22 cellular contexts compared by ENCODE assay signal in the genomic region with DNA sequence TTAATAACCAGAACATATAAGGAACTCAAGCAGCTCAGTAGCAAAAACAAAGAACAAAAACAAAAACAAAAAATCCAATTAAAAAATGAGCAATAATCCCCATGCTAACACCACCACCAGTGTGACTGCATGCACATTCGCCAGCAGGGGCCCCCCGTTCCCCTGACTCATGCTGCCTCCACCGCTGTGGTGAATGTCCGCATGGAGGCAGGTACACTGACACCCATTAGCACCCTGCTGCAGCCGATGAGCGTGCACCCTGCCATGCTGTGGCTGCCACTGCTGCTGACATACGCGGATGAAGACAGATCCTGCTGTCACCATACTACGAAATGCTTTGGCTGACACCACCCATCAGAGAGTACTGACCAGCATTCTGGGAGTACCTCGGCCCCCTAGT.
DNase-seq lines count a peak whose midpoint lies in the region; ATAC-seq, FAIRE-seq and TF ChIP-seq lines count a peak whose summit lies in the region.
"Had no signal": no experiment of that assay in that cellular context is flagged by ENCODE, and none has a peak within 500 bp of the region (broad histone marks: within the 10 kb centered on the region; RNA-seq: fewer than 3 reads in every experiment).

No MANE protein-coding gene starts in this region.

- H3K9me3 Mint-ChIP-seq in WTC11, result peaks cover 28% of the 10 kb centered on the region
- H3K9me3 Mint-ChIP-seq in progenitor cell of endocrine pancreas (ENCODE audit: low read depth), result peaks cover 21% of the 10 kb centered on the region
- peaks cover 30 to 37% of the 10 kb centered on the region in 2 donors for H3K9me3 Mint-ChIP-seq in activated naive CD4-positive, alpha-beta T cell treated with anti-CD3 and anti-CD28 coated beads, Interleukin-2, amount 50 U/mL, for 72 hours

- no peak overlapping the region for H3K4me3 Mint-ChIP-seq in WTC11
- H3K4me3 Mint-ChIP-seq in progenitor cell of endocrine pancreas (ENCODE audit: low read depth), result no peak overlapping the region
- H3K4me3 Mint-ChIP-seq: CD4-positive, alpha-beta T cell had no signal

- POLR2A ChIA-PET in WTC11 (lab: Charles Lee), result no interaction called here

- DNase-seq in Right ventricle myocardium inferior (ENCODE audit: missing footprints) (peak; percentile 17), right atrium auricular region (ENCODE audit: low spot score) (no peak), WTC11 (ENCODE audit: low spot score) (peak; percentile 37), kidney (peak; percentile 64), NCI-H2171 treated with DMSO at 0.1 percent for 48 hours (lab: John Stamatoyannopoulos, UW) (no peak), progenitor cell of endocrine pancreas (ENCODE audit: low spot score, unreplicated experiment) (no peak)
- no peak for DNase-seq in activated naive CD4-positive, alpha-beta T cell treated with anti-CD3 and anti-CD28 coated beads, Interleukin-2, amount 50 U/mL, for 72 hours (ENCODE audit: low spot score in 2 of 2)
- DNase-seq: BE2C; CD4-positive, alpha-beta T cell; GOT3; KBM-7; NCI-H1417 treated with DMSO at 0.1 percent for 48 hours; NCI-H2029; NCI-H2171; NCI-H446; NCI-H69; NK-92 treated with Interleukin-12 subunit alpha and Interleukin-12 subunit beta, amount 100 ng/mL, for 24 hours; SHP77 had no signal

- H3K9ac ChIP-seq in kidney (ENCODE audit: low read length in 2 of 2), result no peak overlapping the region

- no peaks in the 10 kb centered on the region for H3K27me3 ChIP-seq in right atrium auricular region
- H3K27me3 ChIP-seq: BE2C had no signal

- no peaks in the 10 kb centered on the region for H3K4me1 ChIP-seq in right atrium auricular region
- H3K4me1 ChIP-seq in kidney (ENCODE audit: control insufficient read depth in 1 of 2, insufficient read depth in 1 of 2, low read depth in 1 of 2, low read length in 2 of 2), result no peaks in the 10 kb centered on the region
- H3K4me1 ChIP-seq: BE2C had no signal

- no peak for ATAC-seq in Right ventricle myocardium inferior
- ATAC-seq in WTC11, result peak; percentile 93
- ATAC-seq in activated naive CD4-positive, alpha-beta T cell treated with anti-CD3 and anti-CD28 coated beads, Interleukin-2, amount 50 U/mL, for 72 hours, result no peak
- ATAC-seq in GM18517 (IDR thresholded peaks at IDR 0.05; ENCODE audit: unreplicated experiment), result no peak
- ATAC-seq: HepG2 had no signal

- H3K36me3 ChIP-seq in right atrium auricular region (no peaks in the 10 kb centered on the region), kidney (ENCODE audit: control insufficient read depth in 1 of 2, insufficient read depth in 2 of 2, low read length in 2 of 2) (no peaks in the 10 kb centered on the region)
- H3K36me3 ChIP-seq: BE2C had no signal

- peaks cover 18% of the 10 kb centered on the region for H3K36me3 Mint-ChIP-seq in WTC11
- H3K36me3 Mint-ChIP-seq in progenitor cell of endocrine pancreas (ENCODE audit: insufficient read depth), result no peaks in the 10 kb centered on the region
- peaks cover 0 to 23% of the 10 kb centered on the region in 2 donors for H3K36me3 Mint-ChIP-seq in activated naive CD4-positive, alpha-beta T cell treated with anti-CD3 and anti-CD28 coated beads, Interleukin-2, amount 50 U/mL, for 72 hours

- no peaks in the 10 kb centered on the region for H3K4me1 Mint-ChIP-seq in WTC11
- no peaks in the 10 kb centered on the region for H3K4me1 Mint-ChIP-seq in progenitor cell of endocrine pancreas (ENCODE audit: low read depth)

- H3K27ac Mint-ChIP-seq in WTC11 (no peak overlapping the region), progenitor cell of endocrine pancreas (no peak overlapping the region)
- no peak overlapping the region for H3K27ac Mint-ChIP-seq in activated naive CD4-positive, alpha-beta T cell treated with anti-CD3 and anti-CD28 coated beads, Interleukin-2, amount 50 U/mL, for 72 hours
- H3K27ac Mint-ChIP-seq: CD4-positive, alpha-beta T cell had no signal

- H3K9me3 ChIP-seq in right atrium auricular region (no peaks in the 10 kb centered on the region), kidney (ENCODE audit: control insufficient read depth in 1 of 2, low read length in 2 of 2) (peaks cover 0 to 2% of the 10 kb centered on the region in 2 donors)
- H3K9me3 ChIP-seq: BE2C had no signal

- TF ChIP-seq CTCF in right atrium auricular region (IDR thresholded peaks at IDR 0.05) (no peak), WTC11 (IDR thresholded peaks at IDR 0.05) (no peak), kidney (IDR thresholded peaks at IDR 0.05; ENCODE audit: borderline replicate concordance, extremely low read depth, insufficient read depth) (no peak), progenitor cell of endocrine pancreas (IDR thresholded peaks at IDR 0.05; ENCODE audit: unreplicated experiment) (no peak)

- H3K27ac ChIP-seq in right atrium auricular region, result no peak overlapping the region
- no peak overlapping the region for H3K27ac ChIP-seq in kidney (ENCODE audit: low read depth in 2 of 2, low read length in 2 of 2)

- intact Hi-C loops in Right ventricle myocardium inferior (cut with DNase I) (no loop called here), kidney (cut with DNase I) (no loop called here)

- CTCF ChIA-PET in WTC11 (lab: Charles Lee), result interaction anchor here (1.5 kb wide), 1 partner anchor 18 kb away, joined by 5 read pairs; no protein-coding TSS in a partner anchor

- no peak overlapping the region for H3K4me3 ChIP-seq in right atrium auricular region
- no peak overlapping the region for H3K4me3 ChIP-seq in kidney (ENCODE audit: low read length in 2 of 2)

- no peak for FAIRE-seq in kidney (lab: Jason Lieb, UNC)
- FAIRE-seq: GM12891, HepG2, RCC 7860 had no signal

- H3K27me3 Mint-ChIP-seq in WTC11 (ENCODE audit: low read depth) (no peaks in the 10 kb centered on the region), progenitor cell of endocrine pancreas (no peaks in the 10 kb centered on the region)
- H3K27me3 Mint-ChIP-seq: CD4-positive, alpha-beta T cell had no signal

TF ChIP-seq in WTC11, 78 proteins besides CTCF, POLR2A, EP300 and RAD21:
- TF ChIP-seq ZNF396 (CRISPR knock-in tag; IDR thresholded peaks at IDR 0.05; ENCODE audit: borderline replicate concordance) (no peak), ETV6 (CRISPR knock-in tag; IDR thresholded peaks at IDR 0.05) (no peak), ZNF423 (CRISPR knock-in tag; IDR thresholded peaks at IDR 0.05) (no peak), SMAD4 (CRISPR knock-in tag; IDR thresholded peaks at IDR 0.05) (no peak), ZNF219 (CRISPR knock-in tag; IDR thresholded peaks at IDR 0.05; ENCODE audit: borderline replicate concordance) (no peak), MXD4 (CRISPR knock-in tag; IDR thresholded peaks at IDR 0.05; ENCODE audit: borderline replicate concordance) (no peak)
- TF ChIP-seq, protein P1, sequence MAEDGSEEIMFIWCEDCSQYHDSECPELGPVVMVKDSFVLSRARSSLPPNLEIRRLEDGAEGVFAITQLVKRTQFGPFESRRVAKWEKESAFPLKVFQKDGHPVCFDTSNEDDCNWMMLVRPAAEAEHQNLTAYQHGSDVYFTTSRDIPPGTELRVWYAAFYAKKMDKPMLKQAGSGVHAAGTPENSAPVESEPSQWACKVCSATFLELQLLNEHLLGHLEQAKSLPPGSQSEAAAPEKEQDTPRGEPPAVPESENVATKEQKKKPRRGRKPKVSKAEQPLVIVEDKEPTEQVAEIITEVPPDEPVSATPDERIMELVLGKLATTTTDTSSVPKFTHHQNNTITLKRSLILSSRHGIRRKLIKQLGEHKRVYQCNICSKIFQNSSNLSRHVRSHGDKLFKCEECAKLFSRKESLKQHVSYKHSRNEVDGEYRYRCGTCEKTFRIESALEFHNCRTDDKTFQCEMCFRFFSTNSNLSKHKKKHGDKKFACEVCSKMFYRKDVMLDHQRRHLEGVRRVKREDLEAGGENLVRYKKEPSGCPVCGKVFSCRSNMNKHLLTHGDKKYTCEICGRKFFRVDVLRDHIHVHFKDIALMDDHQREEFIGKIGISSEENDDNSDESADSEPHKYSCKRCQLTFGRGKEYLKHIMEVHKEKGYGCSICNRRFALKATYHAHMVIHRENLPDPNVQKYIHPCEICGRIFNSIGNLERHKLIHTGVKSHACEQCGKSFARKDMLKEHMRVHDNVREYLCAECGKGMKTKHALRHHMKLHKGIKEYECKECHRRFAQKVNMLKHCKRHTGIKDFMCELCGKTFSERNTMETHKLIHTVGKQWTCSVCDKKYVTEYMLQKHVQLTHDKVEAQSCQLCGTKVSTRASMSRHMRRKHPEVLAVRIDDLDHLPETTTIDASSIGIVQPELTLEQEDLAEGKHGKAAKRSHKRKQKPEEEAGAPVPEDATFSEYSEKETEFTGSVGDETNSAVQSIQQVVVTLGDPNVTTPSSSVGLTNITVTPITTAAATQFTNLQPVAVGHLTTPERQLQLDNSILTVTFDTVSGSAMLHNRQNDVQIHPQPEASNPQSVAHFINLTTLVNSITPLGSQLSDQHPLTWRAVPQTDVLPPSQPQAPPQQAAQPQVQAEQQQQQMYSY (CRISPR knock-in tag; IDR thresholded peaks at IDR 0.05), result no peak
- TF ChIP-seq, protein P2, sequence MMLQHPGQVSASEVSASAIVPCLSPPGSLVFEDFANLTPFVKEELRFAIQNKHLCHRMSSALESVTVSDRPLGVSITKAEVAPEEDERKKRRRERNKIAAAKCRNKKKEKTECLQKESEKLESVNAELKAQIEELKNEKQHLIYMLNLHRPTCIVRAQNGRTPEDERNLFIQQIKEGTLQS (CRISPR knock-in tag; conservative IDR thresholded peaks at IDR 0.05), result no peak
TF ChIP-seq in WTC11: peak in this region for 0.

Comparison
In these comparisons a context has a peak if more than half of its experiments do, and no peak if none do; other contexts are left out.
1. DNase-seq: peak in Right ventricle myocardium inferior (single experiment), WTC11 (single experiment) and kidney (single experiment); none in right atrium auricular region (single experiment), NCI-H2171 treated with DMSO at 0.1 percent for 48 hours (single experiment), progenitor cell of endocrine pancreas (single experiment) and activated naive CD4-positive, alpha-beta T cell treated with anti-CD3 and anti-CD28 coated beads, Interleukin-2, amount 50 U/mL, for 72 hours (0 of 2).